In genomic region chr6:108627692-108628565, GRCh38 we compare ENCODE assay signal across 17 cellular contexts.
DNase-seq lines count a peak whose midpoint lies in the region; ATAC-seq and TF ChIP-seq lines count a peak whose summit lies in the region.
"Had no signal": no experiment of that assay in that cellular context is flagged by ENCODE, and none has a peak within 500 bp of the region (broad histone marks: within the 10 kb centered on the region; RNA-seq: fewer than 3 reads in every experiment).

No MANE protein-coding gene starts in this region.

- no peaks in the 10 kb centered on the region for H3K9me3 Mint-ChIP-seq in activated naive CD8-positive, alpha-beta T cell treated with anti-CD3 and anti-CD28 coated beads, Interleukin-2, amount 50 U/mL, for 24 hours
- no peaks in the 10 kb centered on the region for H3K9me3 Mint-ChIP-seq in activated naive CD8-positive, alpha-beta T cell treated with anti-CD3 and anti-CD28 coated beads for 36 hours
- H3K9me3 Mint-ChIP-seq in stimulated activated effector memory CD8-positive, alpha-beta T cell treated with anti-CD3 and anti-CD28 coated beads, Interleukin-12 subunit alpha, Interleukin-12 subunit beta, amount 100 ng/mL, for 72 hours, result no peaks in the 10 kb centered on the region
- H3K9me3 Mint-ChIP-seq: stimulated activated naive CD8-positive, alpha-beta T cell treated with anti-CD3 and anti-CD28 coated beads, Interleukin-15, Interleukin-2, amounts not matched to agents 100 ng/mL and 50 ng/mL, for 24 hours had no signal

- H3K4me2 ChIP-seq in PC-9, result no peak overlapping the region

- peak overlapping the region; percentile 13; the same call in 1 of the 2 replicates for H3K27ac ChIP-seq in PC-9
- H3K27ac ChIP-seq: BLaER1 treated with 17β-estradiol and CSF1 and Interleukin-3, amounts not matched to agents 10 nM and 100 nM; parathyroid adenoma had no signal

- H3K27me3 Mint-ChIP-seq in activated naive CD8-positive, alpha-beta T cell treated with anti-CD3 and anti-CD28 coated beads, Interleukin-2, amount 50 U/mL, for 24 hours, result no peaks in the 10 kb centered on the region
- H3K27me3 Mint-ChIP-seq in activated naive CD8-positive, alpha-beta T cell treated with anti-CD3 and anti-CD28 coated beads for 36 hours, result no peaks in the 10 kb centered on the region
- H3K27me3 Mint-ChIP-seq: activated naive CD8-positive, alpha-beta T cell; stimulated activated naive CD8-positive, alpha-beta T cell treated with anti-CD3 and anti-CD28 coated beads, Interleukin-15, Interleukin-2, amounts not matched to agents 100 ng/mL and 50 ng/mL, for 24 hours had no signal

- no peak for TF ChIP-seq CTCF in PC-9 (conservative IDR thresholded peaks at IDR 0.05)
- TF ChIP-seq CTCF in GM10248 (IDR thresholded peaks at IDR 0.05; ENCODE audit: control extremely low read depth, extremely low read depth, low read depth, missing control alignments), result no peak

- H3K36me3 Mint-ChIP-seq in activated naive CD8-positive, alpha-beta T cell treated with anti-CD3 and anti-CD28 coated beads, Interleukin-2, amount 50 U/mL, for 24 hours (ENCODE audit: low read depth), result no peaks in the 10 kb centered on the region
- H3K36me3 Mint-ChIP-seq in activated naive CD8-positive, alpha-beta T cell treated with anti-CD3 and anti-CD28 coated beads for 36 hours, result no peaks in the 10 kb centered on the region
- no peaks in the 10 kb centered on the region for H3K36me3 Mint-ChIP-seq in stimulated activated effector memory CD8-positive, alpha-beta T cell treated with anti-CD3 and anti-CD28 coated beads, Interleukin-12 subunit alpha, Interleukin-12 subunit beta, amount 100 ng/mL, for 72 hours
- H3K36me3 Mint-ChIP-seq: activated naive CD8-positive, alpha-beta T cell had no signal

- peak overlapping the region; percentile 19 for H3K27ac Mint-ChIP-seq in activated naive CD8-positive, alpha-beta T cell treated with anti-CD3 and anti-CD28 coated beads, Interleukin-2, amount 50 U/mL, for 24 hours
- H3K27ac Mint-ChIP-seq in activated naive CD8-positive, alpha-beta T cell treated with anti-CD3 and anti-CD28 coated beads for 36 hours, result no peak overlapping the region
- peak overlapping the region; percentile 58 for H3K27ac Mint-ChIP-seq in stimulated activated effector memory CD8-positive, alpha-beta T cell treated with anti-CD3 and anti-CD28 coated beads, Interleukin-12 subunit alpha, Interleukin-12 subunit beta, amount 100 ng/mL, for 72 hours
- H3K27ac Mint-ChIP-seq: activated naive CD8-positive, alpha-beta T cell; stimulated activated naive CD8-positive, alpha-beta T cell treated with anti-CD3 and anti-CD28 coated beads, Interleukin-15, Interleukin-2, amounts not matched to agents 100 ng/mL and 50 ng/mL, for 24 hours had no signal

- CTCF ChIA-PET in PC-9 (lab: Charles Lee), result no interaction called here
- CTCF ChIA-PET in GM10248 (lab: Yijun Ruan, JAX), result interaction anchor here (1.0 to 2.9 kb wide), 4 partner anchors 8 to 19 kb away, joined by 3 to 9 read pairs (median 5); no protein-coding TSS in a partner anchor

- POLR2A ChIA-PET in PC-9 (lab: Charles Lee; ENCODE audit: unreplicated experiment), result interaction anchor here (0.6 kb wide), 1 partner anchor 10 kb away, joined by 3 read pairs; no protein-coding TSS in a partner anchor
- POLR2A ChIA-PET in GM10248 (lab: Yijun Ruan, JAX), result no interaction called here

- peaks cover 43% of the 10 kb centered on the region for H3F3A ChIP-seq in PC-9 (ENCODE audit: insufficient read depth, low read depth)

- BruUV-seq in PC-9 (replicated peaks; lab: Mats Ljungman, UMichigan), result no TSS peak

- H3K4me3 Mint-ChIP-seq in activated naive CD8-positive, alpha-beta T cell treated with anti-CD3 and anti-CD28 coated beads, Interleukin-2, amount 50 U/mL, for 24 hours, result no peak overlapping the region
- H3K4me3 Mint-ChIP-seq in activated naive CD8-positive, alpha-beta T cell treated with anti-CD3 and anti-CD28 coated beads for 36 hours, result no peak overlapping the region
- peak overlapping the region; percentile 39 for H3K4me3 Mint-ChIP-seq in stimulated activated effector memory CD8-positive, alpha-beta T cell treated with anti-CD3 and anti-CD28 coated beads, Interleukin-12 subunit alpha, Interleukin-12 subunit beta, amount 100 ng/mL, for 72 hours
- H3K4me3 Mint-ChIP-seq: activated naive CD8-positive, alpha-beta T cell; stimulated activated naive CD8-positive, alpha-beta T cell treated with anti-CD3 and anti-CD28 coated beads, Interleukin-15, Interleukin-2, amounts not matched to agents 100 ng/mL and 50 ng/mL, for 24 hours had no signal

- peaks cover 22% of the 10 kb centered on the region for H3K4me1 ChIP-seq in PC-9 (replicated peaks; ENCODE audit: insufficient read depth)

- DNase-seq in activated naive CD8-positive, alpha-beta T cell treated with anti-CD3 and anti-CD28 coated beads, Interleukin-2, amount 50 U/mL, for 24 hours, result no peak
- DNase-seq in activated naive CD8-positive, alpha-beta T cell treated with anti-CD3 and anti-CD28 coated beads for 36 hours, result no peak
- DNase-seq in PC-9 (no peak), fibroblast of peridontal ligament (ENCODE audit: extremely low read depth) (peak; percentile 18), NK-92 (lab: John Stamatoyannopoulos, UW; ENCODE audit: unreplicated experiment) (no peak), GM10248 (ENCODE audit: extremely low spot score) (no peak), foreskin melanocyte (no peak)
- no peak for DNase-seq in stimulated activated effector memory CD8-positive, alpha-beta T cell treated with anti-CD3 and anti-CD28 coated beads, Interleukin-12 subunit alpha, Interleukin-12 subunit beta, amount 100 ng/mL, for 72 hours (ENCODE audit: low spot score in 2 of 2)
- DNase-seq: activated CD4-positive, alpha-beta T cell treated with anti-CD3 and anti-CD28 coated beads for 1 hour; hippocampal formation; NCI-H524; stimulated activated CD4-positive, alpha-beta T cell treated with anti-CD3 and anti-CD28 coated beads, Interleukin-2, amount 100 ng/mL, for 24 hours had no signal

- H3K36me3 ChIP-seq in PC-9 (ENCODE audit: low read depth), result no peaks in the 10 kb centered on the region

- no peaks in the 10 kb centered on the region for H3K27me3 ChIP-seq in PC-9 (ENCODE audit: insufficient read depth, low read depth)
- H3K27me3 ChIP-seq: BLaER1 treated with 17β-estradiol and CSF1 and Interleukin-3, amounts not matched to agents 10 nM and 100 nM had no signal

- H2AFZ ChIP-seq in PC-9, result no peak overlapping the region
- H2AFZ ChIP-seq: parathyroid adenoma had no signal

- H3K9me2 ChIP-seq in PC-9 (ENCODE audit: insufficient read depth), result no peaks in the 10 kb centered on the region

- H4K20me1 ChIP-seq in PC-9 (ENCODE audit: insufficient read depth), result peaks cover 99% of the 10 kb centered on the region

- intact Hi-C loops in PC-9 (cut with micrococcal nuclease; ENCODE audit: unreplicated experiment), result no loop called here

- H3K79me2 ChIP-seq in PC-9 (ENCODE audit: low read depth), result peaks cover 100% of the 10 kb centered on the region

- H3K4me3 ChIP-seq in PC-9, result no peak overlapping the region
- H3K4me3 ChIP-seq: BLaER1 treated with 17β-estradiol and CSF1 and Interleukin-3, amounts not matched to agents 10 nM and 100 nM; lung had no signal

- H3K9me3 ChIP-seq in PC-9 (ENCODE audit: insufficient read depth, low read depth), result no peaks in the 10 kb centered on the region
- H3K9me3 ChIP-seq: BLaER1 treated with 17β-estradiol and CSF1 and Interleukin-3, amounts not matched to agents 10 nM and 100 nM had no signal

- H3K4me1 Mint-ChIP-seq in activated naive CD8-positive, alpha-beta T cell treated with anti-CD3 and anti-CD28 coated beads, Interleukin-2, amount 50 U/mL, for 24 hours, result peaks cover 43% of the 10 kb centered on the region
- peaks cover 33% of the 10 kb centered on the region for H3K4me1 Mint-ChIP-seq in activated naive CD8-positive, alpha-beta T cell treated with anti-CD3 and anti-CD28 coated beads for 36 hours
- H3K4me1 Mint-ChIP-seq in stimulated activated effector memory CD8-positive, alpha-beta T cell treated with anti-CD3 and anti-CD28 coated beads, Interleukin-12 subunit alpha, Interleukin-12 subunit beta, amount 100 ng/mL, for 72 hours, result peaks cover 75% of the 10 kb centered on the region

- peak; percentile 57 for ATAC-seq in activated naive CD8-positive, alpha-beta T cell treated with anti-CD3 and anti-CD28 coated beads, Interleukin-2, amount 50 U/mL, for 24 hours
- peak; percentile 90 for ATAC-seq in stimulated activated effector memory CD8-positive, alpha-beta T cell treated with anti-CD3 and anti-CD28 coated beads, Interleukin-12 subunit alpha, Interleukin-12 subunit beta, amount 100 ng/mL, for 72 hours
